In the genomic region with DNA sequence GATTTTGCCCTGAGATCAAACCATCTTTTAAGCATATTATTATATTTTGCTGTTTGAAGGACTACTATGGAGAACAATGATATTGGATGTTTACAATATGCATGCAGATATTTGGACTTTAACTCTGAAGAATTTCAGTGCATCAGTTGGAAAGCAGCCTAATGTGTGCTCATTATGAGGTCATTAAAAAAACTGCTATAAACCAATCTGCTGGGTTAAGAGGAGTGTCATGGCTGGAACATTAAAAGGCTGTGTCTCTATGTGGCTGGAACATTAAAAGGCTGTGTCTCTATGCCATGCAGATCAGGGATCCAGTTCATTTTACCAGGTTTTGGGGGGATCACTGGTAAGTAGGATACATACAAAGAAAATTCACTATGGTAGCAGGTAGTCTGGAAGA, we compare ENCODE assay signal across 21 cellular contexts.
"Had no signal": no experiment of that assay in that cellular context is flagged by ENCODE, and none has a peak within 500 bp of the region (broad histone marks: within the 10 kb centered on the region; RNA-seq: fewer than 3 reads in every experiment).

No MANE protein-coding gene starts in this region.

- H3K4me3 ChIP-seq: heart left ventricle, psoas muscle, right lobe of liver, spleen, tibial artery, upper lobe of left lung, vagina had no signal

- H3K9me3 ChIP-seq: neutrophil, psoas muscle, right lobe of liver, upper lobe of left lung, vagina had no signal

- ATAC-seq: heart left ventricle; naive thymus-derived CD8-positive, alpha-beta T cell; psoas muscle; stimulated activated memory B cell treated with anti-CD40 and anti-IgM and Interleukin-4, amounts not matched to agents 10 μg/mL and 1 μg/mL and 100 μg/mL, for 72 hours had no signal

- FAIRE-seq: endothelial cell of umbilical vein had no signal

- H3K27ac ChIP-seq: heart left ventricle, neutrophil, psoas muscle, right lobe of liver, spleen, tibial artery, upper lobe of left lung, vagina had no signal

- H3K36me3 ChIP-seq: heart left ventricle, neutrophil, right lobe of liver, spleen, tibial artery, upper lobe of left lung, vagina had no signal

- H3K4me1 ChIP-seq: heart left ventricle, psoas muscle, spleen, tibial artery, vagina had no signal

- DNase-seq: effector CD4-positive, alpha-beta T cell; endodermal cell; erythroblast; foreskin melanocyte; heart left ventricle; hippocampal formation; mammary epithelial cell; naive thymus-derived CD8-positive, alpha-beta T cell; psoas muscle; retina; right lobe of liver; spleen; stimulated activated CD4-positive, alpha-beta T cell treated with anti-CD3 and anti-CD28 coated beads, Interleukin-15, amount 100 ng/mL, for 24 hours; stimulated activated CD4-positive, alpha-beta T cell treated with anti-CD3 and anti-CD28 coated beads, Interleukin-1b, Interleukin-23, amount 100 ng/mL, for 48 hours; stimulated activated CD4-positive, alpha-beta T cell treated with anti-CD3 and anti-CD28 coated beads, Interleukin-4, amount 100 ng/mL, for 24 hours; tibial artery; upper lobe of left lung had no signal
